In genomic region chr1:191022856-191023255, GRCh38 we compare ENCODE assay signal across 1 cellular context.
TF ChIP-seq lines count a peak whose summit lies in the region.

No MANE protein-coding gene starts in this region.

TF ChIP-seq in IMR-90, 13 proteins besides CTCF, POLR2A, EP300 and RAD21 (continued from another document):
- TF ChIP-seq ELK1 (IDR thresholded peaks at IDR 0.05; ENCODE audit: borderline replicate concordance, low read depth, low read length) (no peak), USF2 (IDR thresholded peaks at IDR 0.05; ENCODE audit: low read depth, low read length) (no peak), NFE2L2 (IDR thresholded peaks at IDR 0.05; ENCODE audit: low read depth, low read length) (no peak), BHLHE40 (IDR thresholded peaks at IDR 0.05; ENCODE audit: low read depth, low read length) (no peak), CEBPB (IDR thresholded peaks at IDR 0.05; ENCODE audit: low read depth, low read length) (no peak)
